1 cellular context compared by ENCODE assay signal in genomic region chr21:38986460-38987395, GRCh38.
TF ChIP-seq lines count a peak whose summit lies in the region.

No MANE protein-coding gene starts in this region.

TF ChIP-seq in GM23338, 12 proteins besides CTCF, POLR2A, EP300 and RAD21 (continued from another document):
- TF ChIP-seq REST (IDR thresholded peaks at IDR 0.05; ENCODE audit: unreplicated experiment) (no peak), CREB1 (CRISPR knock-in tag; IDR thresholded peaks at IDR 0.05; ENCODE audit: low read depth) (no peak)
